In the genomic region with DNA sequence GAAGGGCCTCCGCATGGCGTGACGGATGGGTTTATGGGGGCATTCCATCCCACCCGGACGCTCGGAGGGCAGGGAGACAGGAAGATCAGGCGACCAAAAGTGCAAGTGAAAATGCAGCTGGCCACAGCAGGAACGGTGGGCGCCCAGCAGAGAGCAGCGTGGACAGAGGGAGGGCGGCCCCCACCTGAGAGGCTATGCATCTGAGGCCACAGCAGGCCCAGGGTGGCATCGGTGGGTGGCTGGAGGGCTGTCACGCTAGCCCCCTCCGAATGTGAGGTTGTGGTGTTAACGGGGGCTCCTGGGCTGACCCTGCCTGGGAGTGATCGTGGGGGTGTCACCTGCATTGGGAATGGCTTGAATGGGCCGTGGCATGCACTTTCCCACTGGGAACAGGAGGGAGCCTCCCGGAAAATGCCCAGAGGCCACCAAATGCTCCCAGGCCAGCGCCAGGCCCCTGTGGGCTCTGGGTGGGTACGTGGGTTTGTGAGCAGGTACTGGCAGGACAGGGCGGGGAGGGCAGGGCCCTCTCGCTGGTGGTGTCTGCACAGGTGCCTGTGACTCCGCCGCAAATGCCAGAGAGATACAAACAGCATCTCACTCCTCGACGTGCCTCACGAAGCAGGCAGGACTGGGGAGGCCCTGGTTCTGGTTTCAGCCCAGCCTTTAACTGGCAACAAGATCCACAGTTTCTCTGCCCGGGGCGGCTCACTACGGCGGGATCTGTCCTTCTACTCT, we compare ENCODE assay signal across 26 cellular contexts.
"Had no signal": no experiment of that assay in that cellular context is flagged by ENCODE, and none has a peak within 500 bp of the region (broad histone marks: within the 10 kb centered on the region; RNA-seq: fewer than 3 reads in every experiment).

No MANE protein-coding gene starts in this region.

- H3K4me2 ChIP-seq: smooth muscle cell had no signal

- ATAC-seq: effector memory CD8-positive, alpha-beta T cell; left lobe of liver; natural killer cell; stimulated activated effector memory CD8-positive, alpha-beta T cell treated with anti-CD3 and anti-CD28 coated beads, Interleukin-12 subunit alpha, Interleukin-12 subunit beta, amount 100 ng/mL, for 72 hours had no signal

- H3K9me3 ChIP-seq: prostate gland, upper lobe of left lung had no signal

- H3K27me3 ChIP-seq: right atrium auricular region, upper lobe of left lung had no signal

- H3K4me1 ChIP-seq: esophagus squamous epithelium, prostate gland, right atrium auricular region had no signal

- H3K36me3 ChIP-seq: esophagus squamous epithelium, prostate gland, right atrium auricular region, stomach, tibial nerve, upper lobe of left lung had no signal

- H3K9me3 Mint-ChIP-seq: effector memory CD8-positive, alpha-beta T cell; memory B cell; natural killer cell; stimulated activated effector memory CD8-positive, alpha-beta T cell treated with anti-CD3 and anti-CD28 coated beads, Interleukin-12 subunit alpha, Interleukin-12 subunit beta, amount 100 ng/mL, for 72 hours had no signal

- H3K4me1 Mint-ChIP-seq: memory B cell; natural killer cell; stimulated activated effector memory CD8-positive, alpha-beta T cell treated with anti-CD3 and anti-CD28 coated beads, Interleukin-12 subunit alpha, Interleukin-12 subunit beta, amount 100 ng/mL, for 72 hours had no signal

- H3K27ac ChIP-seq: esophagus squamous epithelium, prostate gland, right atrium auricular region, stomach had no signal

- H3K4me3 Mint-ChIP-seq: effector memory CD8-positive, alpha-beta T cell; memory B cell; natural killer cell; stimulated activated effector memory CD8-positive, alpha-beta T cell treated with anti-CD3 and anti-CD28 coated beads, Interleukin-12 subunit alpha, Interleukin-12 subunit beta, amount 100 ng/mL, for 72 hours had no signal

- H3K4me3 ChIP-seq: lung, prostate gland, right atrium auricular region, smooth muscle cell, stomach, tibial nerve had no signal

- DNase-seq: cortex of kidney; effector memory CD8-positive, alpha-beta T cell; erythroblast; esophagus squamous epithelium; foreskin melanocyte; glutamatergic neuron; hypothalamus; natural killer cell; nucleus accumbens; stimulated activated CD4-positive, alpha-beta T cell treated with anti-CD3 and anti-CD28 coated beads, Interleukin-12 subunit alpha, Interleukin-12 subunit beta, amount 100 ng/mL, for 4 hours; stimulated activated CD4-positive, alpha-beta T cell treated with anti-CD3 and anti-CD28 coated beads, Interleukin-2, amount 100 ng/mL, for 24 hours; stimulated activated CD4-positive, alpha-beta T cell treated with anti-CD3 and anti-CD28 coated beads, Interleukin-4, amount 100 ng/mL, for 24 hours; stimulated activated naive CD4-positive, alpha-beta T cell treated with Interleukin-2 at 50 U/mL for 16 hours; stomach had no signal

- H3K36me3 Mint-ChIP-seq: natural killer cell; stimulated activated effector memory CD8-positive, alpha-beta T cell treated with anti-CD3 and anti-CD28 coated beads, Interleukin-12 subunit alpha, Interleukin-12 subunit beta, amount 100 ng/mL, for 72 hours had no signal

- FAIRE-seq: endometrium, keratinocyte, urothelium cell line had no signal

- H3K27ac Mint-ChIP-seq: effector memory CD8-positive, alpha-beta T cell; memory B cell; natural killer cell; stimulated activated effector memory CD8-positive, alpha-beta T cell treated with anti-CD3 and anti-CD28 coated beads, Interleukin-12 subunit alpha, Interleukin-12 subunit beta, amount 100 ng/mL, for 72 hours had no signal
